In genomic region chr4:81997313-81997712, GRCh38 we compare ENCODE assay signal across 25 cellular contexts.
"Had no signal": no experiment of that assay in that cellular context is flagged by ENCODE, and none has a peak within 500 bp of the region (broad histone marks: within the 10 kb centered on the region; RNA-seq: fewer than 3 reads in every experiment).

No MANE protein-coding gene starts in this region.

- H3K4me2 ChIP-seq: neural progenitor cell had no signal

- H2AFZ ChIP-seq: neural progenitor cell, parathyroid adenoma had no signal

- DNase-seq: natural killer cell; occipital lobe; ovary; posterior cingulate gyrus; psoas muscle; right cardiac atrium; right lobe of liver; sigmoid colon; small intestine; stimulated activated CD4-positive, alpha-beta T cell treated with anti-CD3 and anti-CD28 coated beads, Interleukin-15, amount 100 ng/mL, for 24 hours; stimulated activated CD4-positive, alpha-beta T cell treated with anti-CD3 and anti-CD28 coated beads, Interleukin-2, amount 100 ng/mL, for 24 hours; stimulated activated CD4-positive, alpha-beta T cell treated with anti-CD3 and anti-CD28 coated beads, Interleukin-2, amount 100 ng/mL, for 48 hours; stimulated activated CD4-positive, alpha-beta T cell treated with anti-CD3 and anti-CD28 coated beads, Interleukin-4, amount 100 ng/mL, for 24 hours; stimulated activated naive B cell treated with anti-CD40 and anti-IgM and Interleukin-4, amounts not matched to agents 10 μg/mL and 1 μg/mL and 100 μg/mL, for 72 hours; stimulated activated naive CD4-positive, alpha-beta T cell treated with Interleukin-2 at 50 U/mL for 16 hours; stomach; thyroid gland; trophoblast cell; upper lobe of left lung had no signal

- H3K79me2 ChIP-seq: parathyroid adenoma had no signal

- H3K4me1 ChIP-seq: parathyroid adenoma, psoas muscle, right lobe of liver, sigmoid colon, stomach, thyroid gland, tibial nerve, upper lobe of left lung, vagina had no signal

- H3K4me3 ChIP-seq: neural progenitor cell, ovary, psoas muscle, right lobe of liver, sigmoid colon, stomach, thoracic aorta, thyroid gland, tibial nerve, upper lobe of left lung, vagina had no signal

- H3K9me3 ChIP-seq: ovary, right lobe of liver, sigmoid colon, thoracic aorta, thyroid gland, vagina had no signal

- H3K27me3 ChIP-seq: neural progenitor cell, ovary, right lobe of liver, sigmoid colon, stomach, thyroid gland, tibial nerve, upper lobe of left lung, vagina had no signal

- H3K27ac ChIP-seq: neural progenitor cell, ovary, parathyroid adenoma, psoas muscle, right lobe of liver, sigmoid colon, stomach, thoracic aorta, thyroid gland, tibial nerve, upper lobe of left lung, vagina had no signal

- H3K36me3 ChIP-seq: neural progenitor cell, ovary, right lobe of liver, sigmoid colon, stomach, thoracic aorta, thyroid gland, tibial nerve, upper lobe of left lung, vagina had no signal

- ATAC-seq: natural killer cell; psoas muscle; right cardiac atrium; right lobe of liver; stimulated activated effector memory CD8-positive, alpha-beta T cell treated with anti-CD3 and anti-CD28 coated beads, Interleukin-12 subunit alpha, Interleukin-12 subunit beta, amount 100 ng/mL, for 72 hours; stimulated activated naive B cell treated with anti-CD40 and anti-IgM and Interleukin-4, amounts not matched to agents 10 μg/mL and 1 μg/mL and 100 μg/mL, for 72 hours had no signal

- H3K9ac ChIP-seq: neural progenitor cell, parathyroid adenoma had no signal
